31 cellular contexts compared by ENCODE assay signal in the genomic region with DNA sequence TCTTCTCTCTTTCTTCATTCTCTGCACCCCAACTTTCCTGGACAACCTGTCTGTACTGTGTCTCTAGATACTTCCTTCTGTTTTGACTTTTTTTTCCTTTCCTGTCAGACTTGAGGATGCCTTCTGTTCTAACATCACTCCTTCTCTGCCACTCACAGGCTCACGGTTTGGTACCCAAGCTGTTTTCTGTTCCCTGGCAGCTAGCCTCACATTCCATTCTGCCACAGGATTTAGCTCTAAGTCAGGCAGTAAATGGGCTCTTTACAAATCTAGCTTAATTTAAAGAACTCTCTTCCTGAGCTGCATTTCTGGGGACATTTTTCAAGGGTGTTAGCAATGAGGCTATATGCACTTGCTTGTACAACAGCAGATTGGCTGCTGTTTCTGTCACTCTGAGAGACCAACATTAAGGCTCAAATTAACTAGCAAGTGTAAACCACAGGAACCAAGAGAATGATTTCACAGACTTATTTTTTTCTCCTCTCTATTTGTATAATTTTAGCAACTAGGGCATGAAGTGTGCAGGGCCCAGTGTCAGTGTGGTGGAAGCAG.
A peak's percentile ranks its signal among the peaks of the same experiment; 100 is the strongest.
DNase-seq lines count a peak whose midpoint lies in the region; ATAC-seq, FAIRE-seq and TF ChIP-seq lines count a peak whose summit lies in the region.
"Had no signal": no experiment of that assay in that cellular context is flagged by ENCODE, and none has a peak within 500 bp of the region (broad histone marks: within the 10 kb centered on the region; RNA-seq: fewer than 3 reads in every experiment).

No MANE protein-coding gene starts in this region.

- in situ Hi-C loops in GM12878 (cut with MboI) = no loop called here

- no peaks in the 10 kb centered on the region for H3K27me3 ChIP-seq in GM12878 (replicated peaks in 1 of 2; ENCODE audit: control insufficient read depth in 2 of 2, insufficient read depth in 2 of 2, low read length in 1 of 2)
- H3K27me3 ChIP-seq: esophagus muscularis mucosa, gastroesophageal sphincter, stomach, transverse colon had no signal

- no peaks in the 10 kb centered on the region for H3K4me1 Mint-ChIP-seq in activated CD4-positive, alpha-beta memory T cell treated with anti-CD3 and anti-CD28 coated beads for 36 hours (ENCODE audit: low read depth)
- no peaks in the 10 kb centered on the region for H3K4me1 Mint-ChIP-seq in activated T-helper 2 cell treated with anti-CD3 and anti-CD28 coated beads, Interferon-gamma antibody, Interleukin-2, Interleukin-4, amounts not matched to agents 10 μg/mL and 5 μg/mL and 100 μg/mL, durations not matched to agents 14 hours and 24 hours and 36 hours (ENCODE audit: low read depth)
- H3K4me1 Mint-ChIP-seq: B cell had no signal

- ATAC-seq in GM21786 (IDR thresholded peaks at IDR 0.05; ENCODE audit: unreplicated experiment) = peak; percentile 32
- ATAC-seq in GM12878 = peak; percentile 32; the same call in 2 of the 3 replicates
- no peak for ATAC-seq in left colon
- ATAC-seq: gastroesophageal sphincter, psoas muscle, T-helper 17 cell had no signal

- H2AFZ ChIP-seq in GM12878 (ENCODE audit: control insufficient read depth, low read depth, low read length) = no peak overlapping the region

- H3K9me3 Mint-ChIP-seq in activated CD4-positive, alpha-beta memory T cell treated with anti-CD3 and anti-CD28 coated beads for 36 hours = no peaks in the 10 kb centered on the region
- H3K9me3 Mint-ChIP-seq in activated T-helper 2 cell treated with anti-CD3 and anti-CD28 coated beads, Interferon-gamma antibody, Interleukin-2, Interleukin-4, amounts not matched to agents 10 μg/mL and 5 μg/mL and 100 μg/mL, durations not matched to agents 14 hours and 24 hours and 36 hours = no peaks in the 10 kb centered on the region

- H3K4me3 Mint-ChIP-seq in activated CD4-positive, alpha-beta memory T cell treated with anti-CD3 and anti-CD28 coated beads for 36 hours = no peak overlapping the region
- H3K4me3 Mint-ChIP-seq in activated T-helper 2 cell treated with anti-CD3 and anti-CD28 coated beads, Interferon-gamma antibody, Interleukin-2, Interleukin-4, amounts not matched to agents 10 μg/mL and 5 μg/mL and 100 μg/mL, durations not matched to agents 14 hours and 24 hours and 36 hours (ENCODE audit: low read depth) = no peak overlapping the region
- H3K4me3 Mint-ChIP-seq: B cell, T-helper 17 cell had no signal

- FAIRE-seq in GM12878 (lab: Jason Lieb, UNC) = no peak
- FAIRE-seq: bronchial epithelial cell, GM12892, kidney had no signal

- no peak for TF ChIP-seq CTCF in GM12878 (IDR thresholded peaks at IDR 0.05 in 2 of 3, conservative IDR thresholded peaks at IDR 0.05 in 1 of 3; ENCODE audit: control insufficient read depth in 2 of 3, extremely low read depth in 1 of 3, insufficient read depth in 1 of 3, low read depth in 3 of 3, low read length in 3 of 3)

- no peak overlapping the region for H3K9ac ChIP-seq in GM12878 (ENCODE audit: control insufficient read depth, insufficient read depth, low read length)

- peak; percentile 49 for DNase-seq in Ammon's horn (ENCODE audit: low spot score)
- no peak for DNase-seq in GM12878 (ENCODE audit: low read depth, low spot score)
- DNase-seq in myocyte (ENCODE audit: low read depth) = peak; percentile 66
- DNase-seq in activated CD4-positive, alpha-beta memory T cell treated with anti-CD3 and anti-CD28 coated beads for 36 hours = no peak
- DNase-seq in activated T-helper 2 cell treated with anti-CD3 and anti-CD28 coated beads, Interferon-gamma antibody, Interleukin-2, Interleukin-4, amounts not matched to agents 10 μg/mL and 5 μg/mL and 100 μg/mL, durations not matched to agents 14 hours and 24 hours and 36 hours (ENCODE audit: low spot score) = no peak
- DNase-seq in NCI-H187 treated with DMSO at 0.1 percent for 48 hours (lab: John Stamatoyannopoulos, UW) = no peak
- no peak for DNase-seq in left colon
- DNase-seq: activated CD4-positive, alpha-beta T cell treated with anti-CD3 and anti-CD28 coated beads for 1 hour; activated T-cell treated with anti-CD3 and anti-CD28 coated beads, Interleukin-2, amount 50 U/mL, for 1 hour; adrenal gland; DMS79 treated with DMSO at 0.1 percent for 48 hours; Kasumi-1; kidney; NCI-H1048; NCI-H2081; NCI-H345; NCI-H774; psoas muscle; stimulated activated CD8-positive, alpha-beta memory T cell treated with anti-CD3 and anti-CD28 coated beads, Interleukin-4, amount 100 ng/mL, for 48 hours; stomach; T-helper 17 cell; transverse colon had no signal

- H3K79me2 ChIP-seq in GM12878 (ENCODE audit: control insufficient read depth, insufficient read depth, low read length) = no peaks in the 10 kb centered on the region

- no peaks in the 10 kb centered on the region for H3K36me3 Mint-ChIP-seq in activated CD4-positive, alpha-beta memory T cell treated with anti-CD3 and anti-CD28 coated beads for 36 hours
- no peaks in the 10 kb centered on the region for H3K36me3 Mint-ChIP-seq in activated T-helper 2 cell treated with anti-CD3 and anti-CD28 coated beads, Interferon-gamma antibody, Interleukin-2, Interleukin-4, amounts not matched to agents 10 μg/mL and 5 μg/mL and 100 μg/mL, durations not matched to agents 14 hours and 24 hours and 36 hours (ENCODE audit: low read depth)

- peaks cover 6% of the 10 kb centered on the region for H3K27me3 Mint-ChIP-seq in activated CD4-positive, alpha-beta memory T cell treated with anti-CD3 and anti-CD28 coated beads for 36 hours
- H3K27me3 Mint-ChIP-seq in activated T-helper 2 cell treated with anti-CD3 and anti-CD28 coated beads, Interferon-gamma antibody, Interleukin-2, Interleukin-4, amounts not matched to agents 10 μg/mL and 5 μg/mL and 100 μg/mL, durations not matched to agents 14 hours and 24 hours and 36 hours (ENCODE audit: low read depth) = peaks cover 6% of the 10 kb centered on the region

- RAD21 ChIA-PET in GM12878 (lab: Charles Lee; ENCODE audit: unreplicated experiment) = interaction anchor here (1.0 to 2.3 kb wide), 6 partner anchors 9 to 1554 kb away, joined by 3 to 6 read pairs (median 4); no protein-coding TSS in a partner anchor

- H3K4me2 ChIP-seq in GM12878 (ENCODE audit: control insufficient read depth, insufficient read depth) = no peak overlapping the region

- no peaks in the 10 kb centered on the region for H3K9me3 ChIP-seq in GM12878 (replicated peaks; ENCODE audit: control insufficient read depth, insufficient read depth, low read length)
- H3K9me3 ChIP-seq: adrenal gland, esophagus muscularis mucosa, gastroesophageal sphincter, psoas muscle, stomach, transverse colon had no signal

- CTCF ChIA-PET in GM12878 (lab: Yijun Ruan, JAX) = interaction anchor here (0.6 to 4.4 kb wide), 9 partner anchors 9 to 857 kb away, joined by 3 to 65 read pairs (median 3); no protein-coding TSS in a partner anchor
- CTCF ChIA-PET in activated CD4-positive, alpha-beta memory T cell treated with anti-CD3 and anti-CD28 coated beads for 36 hours (lab: Charles Lee) = interaction anchor here (0.7 to 1.0 kb wide), 2 partner anchors 194 to 513 kb away, joined by 3 read pairs; no protein-coding TSS in a partner anchor

- no peak overlapping the region for H3K4me3 ChIP-seq in GM12878
- H3K4me3 ChIP-seq: adrenal gland, coronary artery, esophagus muscularis mucosa, gastroesophageal sphincter, psoas muscle, SK-N-MC, stomach, transverse colon had no signal

- H3K27ac Mint-ChIP-seq in activated CD4-positive, alpha-beta memory T cell treated with anti-CD3 and anti-CD28 coated beads for 36 hours = no peak overlapping the region
- H3K27ac Mint-ChIP-seq in activated T-helper 2 cell treated with anti-CD3 and anti-CD28 coated beads, Interferon-gamma antibody, Interleukin-2, Interleukin-4, amounts not matched to agents 10 μg/mL and 5 μg/mL and 100 μg/mL, durations not matched to agents 14 hours and 24 hours and 36 hours = no peak overlapping the region
- H3K27ac Mint-ChIP-seq: B cell, T-helper 17 cell had no signal

- TF ChIP-seq POLR2A in GM12878 (IDR thresholded peaks at IDR 0.05; ENCODE audit: low read depth, low read length) = no peak

- intact Hi-C loops in GM12878 (cut with micrococcal nuclease; ENCODE audit: unreplicated experiment) (loop anchor here (10.0 kb wide), 1 partner anchor 433 kb away; the partner anchor contains the start of gene SLC7A11), left colon (cut with DNase I, micrococcal nuclease) (loop anchor here in 1 of 2 donors (5.0 kb wide), 1 partner anchor 635 kb away; no protein-coding TSS in a partner anchor)
- intact Hi-C loops in activated CD4-positive, alpha-beta memory T cell treated with anti-CD3 and anti-CD28 coated beads for 36 hours (cut with micrococcal nuclease) = no loop called here
- intact Hi-C loops in activated T-helper 2 cell treated with anti-CD3 and anti-CD28 coated beads, Interferon-gamma antibody, Interleukin-2, Interleukin-4, amounts not matched to agents 10 μg/mL and 5 μg/mL and 100 μg/mL, durations not matched to agents 14 hours and 24 hours and 36 hours (cut with micrococcal nuclease) = no loop called here

- no peaks in the 10 kb centered on the region; the same call in 1 of the 2 replicates for H3K4me1 ChIP-seq in GM12878 (ENCODE audit: control insufficient read depth, insufficient read depth, low read length)
- H3K4me1 ChIP-seq: psoas muscle, transverse colon had no signal

- no peak for TF ChIP-seq RAD21 in GM12878 (IDR thresholded peaks at IDR 0.05; ENCODE audit: insufficient read depth, low read depth, low read length)

- no TSS peak for BruUV-seq in GM12878 (replicated peaks; lab: Mats Ljungman, UMichigan)

- H4K20me1 ChIP-seq in GM12878 (ENCODE audit: control insufficient read depth, insufficient read depth) = no peaks in the 10 kb centered on the region; the same call in 1 of the 2 replicates

- 0% methylated on average over 1 of the region's 1 CpG for WGBS in GM12878 (ENCODE audit: insufficient coverage, insufficient replicate concordance, low lambda C conversion rate, missing lambda C conversion rate)

- H3K36me3 ChIP-seq in GM12878 (ENCODE audit: control insufficient read depth in 2 of 2, insufficient read depth in 2 of 2, low read length in 1 of 2) = no peaks in the 10 kb centered on the region
- H3K36me3 ChIP-seq: adrenal gland, esophagus muscularis mucosa, gastroesophageal sphincter, stomach, transverse colon had no signal

- SMC1A ChIA-PET in GM12878 (lab: Charles Lee; ENCODE audit: uncharacterized antibody, unreplicated experiment) = interaction anchor here (0.7 to 5.6 kb wide), 24 partner anchors 9 to 1561 kb away, joined by 3 to 73 read pairs (median 3); partner anchors contain the start of gene SLC7A11

- H3K27ac ChIP-seq in GM12878 (ENCODE audit: control insufficient read depth, insufficient read depth) = no peak overlapping the region
- H3K27ac ChIP-seq: adrenal gland, esophagus muscularis mucosa, gastroesophageal sphincter, psoas muscle, RWPE1, SK-N-MC, stomach, transverse colon had no signal

- no peak for TF ChIP-seq EP300 in GM12878 (IDR thresholded peaks at IDR 0.05; ENCODE audit: borderline replicate concordance in 1 of 2, control insufficient read depth in 1 of 2, low read depth in 2 of 2, low read length in 2 of 2)

- POLR2A ChIA-PET in GM12878 (lab: Charles Lee) = interaction anchor here (0.6 to 0.9 kb wide), 2 partner anchors 83 to 282 kb away, joined by 3 to 6 read pairs; no protein-coding TSS in a partner anchor
- POLR2A ChIA-PET in activated CD4-positive, alpha-beta memory T cell treated with anti-CD3 and anti-CD28 coated beads for 36 hours (lab: Charles Lee) = no interaction called here

Comparison
In these comparisons a context has a peak if more than half of its experiments do, and no peak if none do; other contexts are left out.
1. DNase-seq: peak in Ammon's horn (single experiment) and myocyte (single experiment); none in GM12878 (single experiment), activated CD4-positive, alpha-beta memory T cell treated with anti-CD3 and anti-CD28 coated beads for 36 hours (single experiment), activated T-helper 2 cell treated with anti-CD3 and anti-CD28 coated beads, Interferon-gamma antibody, Interleukin-2, Interleukin-4, amounts not matched to agents 10 μg/mL and 5 μg/mL and 100 μg/mL, durations not matched to agents 14 hours and 24 hours and 36 hours (single experiment), NCI-H187 treated with DMSO at 0.1 percent for 48 hours (single experiment) and left colon (0 of 2).